In the genomic region with DNA sequence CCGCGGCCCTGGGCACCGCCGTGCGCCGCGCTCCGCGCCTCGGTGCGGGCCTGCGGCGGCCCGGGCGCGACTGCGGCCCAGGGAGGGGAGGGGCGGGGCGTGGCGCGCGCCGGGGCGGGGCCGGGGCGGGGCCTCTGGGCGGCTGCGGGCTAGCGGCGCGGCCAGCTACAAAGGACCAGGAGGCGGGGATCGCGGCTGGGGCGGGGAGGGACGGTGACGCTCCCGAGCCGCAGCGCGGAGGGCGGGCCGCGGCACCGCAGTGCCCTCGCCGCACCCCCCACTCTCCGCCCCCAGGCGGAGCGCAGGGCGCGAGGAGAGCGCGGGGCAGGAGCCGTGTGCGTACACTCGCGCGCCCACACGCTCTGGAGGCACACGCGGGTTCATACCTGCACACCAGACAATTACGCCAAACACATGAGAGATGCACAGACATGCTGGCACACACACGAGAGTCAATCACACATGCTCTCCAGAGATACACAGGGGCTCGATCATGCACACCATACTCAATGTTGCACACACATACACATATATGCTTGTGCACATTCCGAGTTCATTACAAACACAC, we compare ENCODE assay signal across 10 cellular contexts. TPM values are rescaled to one million over a fixed set of nuclear protein-coding genes. Genes with fewer than 3 reads are reported as not detected.
DNase-seq lines count a peak whose midpoint lies in the region; ATAC-seq and TF ChIP-seq lines count a peak whose summit lies in the region.
"Had no signal": no experiment of that assay in that cellular context is flagged by ENCODE, and none has a peak within 500 bp of the region (broad histone marks: within the 10 kb centered on the region; RNA-seq: fewer than 3 reads in every experiment).

CRMP1 (minus strand) TSS at position 74 of the 568 bp plus-strand sequence. CDS start 117 bp downstream, outside the sequence.

- DNase-seq in GM20000 (ENCODE audit: low spot score) (peak; percentile 35), NCI-H2171 treated with DMSO at 0.1 percent for 48 hours (lab: John Stamatoyannopoulos, UW) (peak; percentile 69), occipital lobe (lab: John Stamatoyannopoulos, UW) (peak; percentile 45), foreskin melanocyte (no peak)
- DNase-seq: activated CD4-positive, alpha-beta T cell treated with anti-CD3 and anti-CD28 coated beads for 48 hours; small intestine had no signal

- TF ChIP-seq CTCF in GM20000 (IDR thresholded peaks at IDR 0.05; ENCODE audit: extremely low read depth, missing control alignments) = no peak

- ATAC-seq in esophagus mucosa (peak; percentile 87), GM18520 (IDR thresholded peaks at IDR 0.05; ENCODE audit: unreplicated experiment) (no peak), HG03342 (IDR thresholded peaks at IDR 0.05; ENCODE audit: unreplicated experiment) (no peak), HG03045 (IDR thresholded peaks at IDR 0.05; ENCODE audit: unreplicated experiment) (no peak)

RNA-seq across cellular contexts. Expression of gene CRMP1, which starts in this region (rescaled TPM):
- total RNA-seq in esophagus mucosa (1.8 TPM), occipital lobe (555 TPM)

Comparison
In these comparisons a context has a peak if more than half of its experiments do, and no peak if none do; other contexts are left out.
1. RNA of gene CRMP1 (total RNA-seq): 555 TPM in occipital lobe (single experiment); 1.8 TPM in esophagus mucosa (single experiment); every median in the first group is over 100 times any median in the second.